Comparison of ENCODE assay signal across 1 cellular context in the genomic region with DNA sequence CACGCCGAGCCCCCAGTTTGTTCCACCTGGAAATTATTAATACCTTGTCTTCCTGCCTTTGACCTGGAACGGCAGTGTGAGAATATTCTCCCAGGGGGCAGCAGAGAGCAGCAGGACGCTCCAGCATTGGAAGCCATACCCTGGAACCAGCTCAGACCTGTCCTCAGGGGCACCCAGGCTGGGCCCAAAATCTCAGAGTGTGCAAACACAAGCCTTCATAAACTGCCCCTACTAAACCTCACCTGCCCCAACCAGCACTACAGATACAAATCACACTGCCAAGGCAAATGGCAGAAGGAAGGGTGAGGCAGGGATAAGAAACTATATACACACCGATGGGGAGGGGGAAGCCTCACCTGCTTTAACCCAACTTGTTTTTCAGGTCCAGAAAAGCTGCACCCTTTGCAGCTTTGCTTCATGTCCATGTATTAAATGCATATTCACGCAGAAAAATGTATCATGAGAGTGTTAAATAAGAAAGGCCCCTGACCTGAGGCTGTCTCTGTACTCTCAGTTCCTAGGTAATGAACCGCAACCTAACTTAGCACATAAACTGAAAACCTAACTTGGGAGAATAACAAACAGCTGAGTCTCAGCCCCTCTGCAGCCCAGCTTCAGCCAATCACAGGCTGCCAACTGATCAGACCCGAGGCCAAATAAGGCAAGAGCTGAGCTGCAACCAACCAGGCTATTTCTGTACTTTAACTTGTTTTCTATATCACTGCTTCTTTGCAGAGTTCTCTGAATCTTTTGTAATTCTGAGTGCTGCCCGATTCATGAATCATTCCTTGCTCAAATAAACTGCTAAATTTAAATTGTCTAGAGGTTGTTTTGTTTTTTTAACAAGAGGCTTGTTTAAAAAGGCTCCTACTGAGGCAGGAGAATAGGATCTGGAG.
TF ChIP-seq lines count a peak whose summit lies in the region.

No MANE protein-coding gene starts in this region.

TF ChIP-seq in HepG2, 621 proteins besides CTCF, POLR2A, EP300 and RAD21 (continued from another document and continues in another):
- TF ChIP-seq SOX5 (CRISPR knock-in tag; IDR thresholded peaks at IDR 0.05; ENCODE audit: borderline replicate concordance) = peak; percentile 36
- TF ChIP-seq UBTF (CRISPR knock-in tag; IDR thresholded peaks at IDR 0.05) = peak; percentile 71; the same call in 1 of the 2 replicates
- TF ChIP-seq ZFP91 (CRISPR knock-in tag; IDR thresholded peaks at IDR 0.05; ENCODE audit: borderline replicate concordance) = peak; percentile 51; the same call in 1 of the 2 replicates
- peak; percentile 95 for TF ChIP-seq CBX1 (IDR thresholded peaks at IDR 0.05; ENCODE audit: low read depth)
- TF ChIP-seq TEAD2 (CRISPR knock-in tag; IDR thresholded peaks at IDR 0.05) = 0 out of 2 replicates have a peak, but pooled peaks have one; percentile 7
- 0 out of 2 replicates have a peak, but pooled peaks have one; percentile 75 for TF ChIP-seq GTF2F1 (IDR thresholded peaks at IDR 0.05; ENCODE audit: low read length)
- TF ChIP-seq PAF1 (CRISPR knock-in tag; IDR thresholded peaks at IDR 0.05) = 0 out of 2 replicates have a peak, but pooled peaks have one; percentile 55
- TF ChIP-seq ZMYM3 (CRISPR knock-in tag; IDR thresholded peaks at IDR 0.05) = peak; percentile 87; the same call in 1 of the 2 replicates
- TF ChIP-seq EED (CRISPR knock-in tag; IDR thresholded peaks at IDR 0.05) = no peak
- no peak for TF ChIP-seq IKZF1 (IDR thresholded peaks at IDR 0.05)
- peak; percentile 73 for TF ChIP-seq FOSL2 (CRISPR knock-in tag; IDR thresholded peaks at IDR 0.05)
- 0 out of 2 replicates have a peak, but pooled peaks have one; percentile 49 for TF ChIP-seq HMGA1 (CRISPR knock-in tag; conservative IDR thresholded peaks at IDR 0.05)
- peak; percentile 89 for TF ChIP-seq ZFP36L1 (CRISPR knock-in tag; IDR thresholded peaks at IDR 0.05)
- TF ChIP-seq MYPOP (CRISPR knock-in tag; IDR thresholded peaks at IDR 0.05) = peak; percentile 85
- TF ChIP-seq HDAC1 (CRISPR knock-in tag; IDR thresholded peaks at IDR 0.05) = peak; percentile 76
- TF ChIP-seq SAP130 (CRISPR knock-in tag; IDR thresholded peaks at IDR 0.05; ENCODE audit: low read depth) = peak; percentile 67
- TF ChIP-seq ZNF605 (CRISPR knock-in tag; IDR thresholded peaks at IDR 0.05) = peak; percentile 79
- TF ChIP-seq RFX1 (IDR thresholded peaks at IDR 0.05) = no peak
- TF ChIP-seq ZNF883 (CRISPR knock-in tag; IDR thresholded peaks at IDR 0.05; ENCODE audit: not compliant biosample characterization) = peak; percentile 91
- TF ChIP-seq MED1 (CRISPR knock-in tag; IDR thresholded peaks at IDR 0.05) = peak; percentile 65; the same call in 1 of the 2 replicates
- peak; percentile 77 for TF ChIP-seq TEAD3 (CRISPR knock-in tag; optimal IDR thresholded peaks at IDR 0.05; ENCODE audit: borderline replicate concordance)
- peak; percentile 76; the same call in 1 of the 2 replicates for TF ChIP-seq ZNF563 (CRISPR knock-in tag; IDR thresholded peaks at IDR 0.05)
- peak; percentile 7; the same call in 1 of the 2 replicates for TF ChIP-seq RCOR2 (CRISPR knock-in tag; IDR thresholded peaks at IDR 0.05)
- peak; percentile 48; the same call in 1 of the 2 replicates for TF ChIP-seq SMYD3 (CRISPR knock-in tag; IDR thresholded peaks at IDR 0.05)
- TF ChIP-seq ZNF136 (CRISPR knock-in tag; IDR thresholded peaks at IDR 0.05; ENCODE audit: low read depth) = 0 out of 2 replicates have a peak, but pooled peaks have one; percentile 61
- peak; percentile 86; the same call in 1 of the 2 replicates for TF ChIP-seq KLF13 (CRISPR knock-in tag; IDR thresholded peaks at IDR 0.05)
- TF ChIP-seq ZZZ3 (CRISPR knock-in tag; IDR thresholded peaks at IDR 0.05; ENCODE audit: borderline replicate concordance) = peak; percentile 27; the same call in 1 of the 2 replicates
- peak; percentile 90 for TF ChIP-seq SALL1 (CRISPR knock-in tag; IDR thresholded peaks at IDR 0.05)
- TF ChIP-seq NAIF1 (CRISPR knock-in tag; IDR thresholded peaks at IDR 0.05; ENCODE audit: borderline replicate concordance) = 0 out of 2 replicates have a peak, but pooled peaks have one; percentile 6
- TF ChIP-seq NFKB2 (CRISPR knock-in tag; IDR thresholded peaks at IDR 0.05; ENCODE audit: borderline replicate concordance) = peak; percentile 91; the same call in 1 of the 2 replicates
- no peak for TF ChIP-seq ZNF484 (CRISPR knock-in tag; IDR thresholded peaks at IDR 0.05; ENCODE audit: borderline replicate concordance, low read depth)
- TF ChIP-seq, protein P1, sequence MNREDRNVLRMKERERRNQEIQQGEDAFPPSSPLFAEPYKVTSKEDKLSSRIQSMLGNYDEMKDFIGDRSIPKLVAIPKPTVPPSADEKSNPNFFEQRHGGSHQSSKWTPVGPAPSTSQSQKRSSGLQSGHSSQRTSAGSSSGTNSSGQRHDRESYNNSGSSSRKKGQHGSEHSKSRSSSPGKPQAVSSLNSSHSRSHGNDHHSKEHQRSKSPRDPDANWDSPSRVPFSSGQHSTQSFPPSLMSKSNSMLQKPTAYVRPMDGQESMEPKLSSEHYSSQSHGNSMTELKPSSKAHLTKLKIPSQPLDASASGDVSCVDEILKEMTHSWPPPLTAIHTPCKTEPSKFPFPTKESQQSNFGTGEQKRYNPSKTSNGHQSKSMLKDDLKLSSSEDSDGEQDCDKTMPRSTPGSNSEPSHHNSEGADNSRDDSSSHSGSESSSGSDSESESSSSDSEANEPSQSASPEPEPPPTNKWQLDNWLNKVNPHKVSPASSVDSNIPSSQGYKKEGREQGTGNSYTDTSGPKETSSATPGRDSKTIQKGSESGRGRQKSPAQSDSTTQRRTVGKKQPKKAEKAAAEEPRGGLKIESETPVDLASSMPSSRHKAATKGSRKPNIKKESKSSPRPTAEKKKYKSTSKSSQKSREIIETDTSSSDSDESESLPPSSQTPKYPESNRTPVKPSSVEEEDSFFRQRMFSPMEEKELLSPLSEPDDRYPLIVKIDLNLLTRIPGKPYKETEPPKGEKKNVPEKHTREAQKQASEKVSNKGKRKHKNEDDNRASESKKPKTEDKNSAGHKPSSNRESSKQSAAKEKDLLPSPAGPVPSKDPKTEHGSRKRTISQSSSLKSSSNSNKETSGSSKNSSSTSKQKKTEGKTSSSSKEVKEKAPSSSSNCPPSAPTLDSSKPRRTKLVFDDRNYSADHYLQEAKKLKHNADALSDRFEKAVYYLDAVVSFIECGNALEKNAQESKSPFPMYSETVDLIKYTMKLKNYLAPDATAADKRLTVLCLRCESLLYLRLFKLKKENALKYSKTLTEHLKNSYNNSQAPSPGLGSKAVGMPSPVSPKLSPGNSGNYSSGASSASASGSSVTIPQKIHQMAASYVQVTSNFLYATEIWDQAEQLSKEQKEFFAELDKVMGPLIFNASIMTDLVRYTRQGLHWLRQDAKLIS (CRISPR knock-in tag; IDR thresholded peaks at IDR 0.05) = peak; percentile 38; the same call in 1 of the 2 replicates
- no peak for TF ChIP-seq ZNF121 (CRISPR knock-in tag; IDR thresholded peaks at IDR 0.05)
- TF ChIP-seq, protein P2, sequence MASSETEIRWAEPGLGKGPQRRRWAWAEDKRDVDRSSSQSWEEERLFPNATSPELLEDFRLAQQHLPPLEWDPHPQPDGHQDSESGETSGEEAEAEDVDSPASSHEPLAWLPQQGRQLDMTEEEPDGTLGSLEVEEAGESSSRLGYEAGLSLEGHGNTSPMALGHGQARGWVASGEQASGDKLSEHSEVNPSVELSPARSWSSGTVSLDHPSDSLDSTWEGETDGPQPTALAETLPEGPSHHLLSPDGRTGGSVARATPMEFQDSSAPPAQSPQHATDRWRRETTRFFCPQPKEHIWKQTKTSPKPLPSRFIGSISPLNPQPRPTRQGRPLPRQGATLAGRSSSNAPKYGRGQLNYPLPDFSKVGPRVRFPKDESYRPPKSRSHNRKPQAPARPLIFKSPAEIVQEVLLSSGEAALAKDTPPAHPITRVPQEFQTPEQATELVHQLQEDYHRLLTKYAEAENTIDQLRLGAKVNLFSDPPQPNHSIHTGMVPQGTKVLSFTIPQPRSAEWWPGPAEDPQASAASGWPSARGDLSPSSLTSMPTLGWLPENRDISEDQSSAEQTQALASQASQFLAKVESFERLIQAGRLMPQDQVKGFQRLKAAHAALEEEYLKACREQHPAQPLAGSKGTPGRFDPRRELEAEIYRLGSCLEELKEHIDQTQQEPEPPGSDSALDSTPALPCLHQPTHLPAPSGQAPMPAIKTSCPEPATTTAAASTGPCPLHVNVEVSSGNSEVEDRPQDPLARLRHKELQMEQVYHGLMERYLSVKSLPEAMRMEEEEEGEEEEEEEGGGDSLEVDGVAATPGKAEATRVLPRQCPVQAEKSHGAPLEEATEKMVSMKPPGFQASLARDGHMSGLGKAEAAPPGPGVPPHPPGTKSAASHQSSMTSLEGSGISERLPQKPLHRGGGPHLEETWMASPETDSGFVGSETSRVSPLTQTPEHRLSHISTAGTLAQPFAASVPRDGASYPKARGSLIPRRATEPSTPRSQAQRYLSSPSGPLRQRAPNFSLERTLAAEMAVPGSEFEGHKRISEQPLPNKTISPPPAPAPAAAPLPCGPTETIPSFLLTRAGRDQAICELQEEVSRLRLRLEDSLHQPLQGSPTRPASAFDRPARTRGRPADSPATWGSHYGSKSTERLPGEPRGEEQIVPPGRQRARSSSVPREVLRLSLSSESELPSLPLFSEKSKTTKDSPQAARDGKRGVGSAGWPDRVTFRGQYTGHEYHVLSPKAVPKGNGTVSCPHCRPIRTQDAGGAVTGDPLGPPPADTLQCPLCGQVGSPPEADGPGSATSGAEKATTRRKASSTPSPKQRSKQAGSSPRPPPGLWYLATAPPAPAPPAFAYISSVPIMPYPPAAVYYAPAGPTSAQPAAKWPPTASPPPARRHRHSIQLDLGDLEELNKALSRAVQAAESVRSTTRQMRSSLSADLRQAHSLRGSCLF (CRISPR knock-in tag; IDR thresholded peaks at IDR 0.05; ENCODE audit: borderline replicate concordance) = no peak; the same call in 1 of the 2 replicates
- peak; percentile 100 for TF ChIP-seq SRF (IDR thresholded peaks at IDR 0.05; ENCODE audit: low read depth, low read length)
- TF ChIP-seq ZNF331 (CRISPR knock-in tag; IDR thresholded peaks at IDR 0.05) = peak; percentile 90
- TF ChIP-seq, protein P3, sequence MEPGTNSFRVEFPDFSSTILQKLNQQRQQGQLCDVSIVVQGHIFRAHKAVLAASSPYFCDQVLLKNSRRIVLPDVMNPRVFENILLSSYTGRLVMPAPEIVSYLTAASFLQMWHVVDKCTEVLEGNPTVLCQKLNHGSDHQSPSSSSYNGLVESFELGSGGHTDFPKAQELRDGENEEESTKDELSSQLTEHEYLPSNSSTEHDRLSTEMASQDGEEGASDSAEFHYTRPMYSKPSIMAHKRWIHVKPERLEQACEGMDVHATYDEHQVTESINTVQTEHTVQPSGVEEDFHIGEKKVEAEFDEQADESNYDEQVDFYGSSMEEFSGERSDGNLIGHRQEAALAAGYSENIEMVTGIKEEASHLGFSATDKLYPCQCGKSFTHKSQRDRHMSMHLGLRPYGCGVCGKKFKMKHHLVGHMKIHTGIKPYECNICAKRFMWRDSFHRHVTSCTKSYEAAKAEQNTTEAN (CRISPR knock-in tag; conservative IDR thresholded peaks at IDR 0.05) = peak; percentile 86; the same call in 1 of the 2 replicates
- TF ChIP-seq ZNF432 (CRISPR knock-in tag; IDR thresholded peaks at IDR 0.05; ENCODE audit: borderline replicate concordance) = no peak
- peak; percentile 98 for TF ChIP-seq ZNF713 (CRISPR knock-in tag; IDR thresholded peaks at IDR 0.05)
- TF ChIP-seq NFRKB (IDR thresholded peaks at IDR 0.05) = no peak
- TF ChIP-seq GATAD2A (CRISPR knock-in tag; IDR thresholded peaks at IDR 0.05) = peak; percentile 76
- no peak; the same call in 1 of the 2 replicates for TF ChIP-seq ELF4 (CRISPR knock-in tag; IDR thresholded peaks at IDR 0.05; ENCODE audit: borderline replicate concordance)
- TF ChIP-seq, protein P4, sequence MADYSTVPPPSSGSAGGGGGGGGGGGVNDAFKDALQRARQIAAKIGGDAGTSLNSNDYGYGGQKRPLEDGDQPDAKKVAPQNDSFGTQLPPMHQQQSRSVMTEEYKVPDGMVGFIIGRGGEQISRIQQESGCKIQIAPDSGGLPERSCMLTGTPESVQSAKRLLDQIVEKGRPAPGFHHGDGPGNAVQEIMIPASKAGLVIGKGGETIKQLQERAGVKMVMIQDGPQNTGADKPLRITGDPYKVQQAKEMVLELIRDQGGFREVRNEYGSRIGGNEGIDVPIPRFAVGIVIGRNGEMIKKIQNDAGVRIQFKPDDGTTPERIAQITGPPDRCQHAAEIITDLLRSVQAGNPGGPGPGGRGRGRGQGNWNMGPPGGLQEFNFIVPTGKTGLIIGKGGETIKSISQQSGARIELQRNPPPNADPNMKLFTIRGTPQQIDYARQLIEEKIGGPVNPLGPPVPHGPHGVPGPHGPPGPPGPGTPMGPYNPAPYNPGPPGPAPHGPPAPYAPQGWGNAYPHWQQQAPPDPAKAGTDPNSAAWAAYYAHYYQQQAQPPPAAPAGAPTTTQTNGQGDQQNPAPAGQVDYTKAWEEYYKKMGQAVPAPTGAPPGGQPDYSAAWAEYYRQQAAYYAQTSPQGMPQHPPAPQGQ (CRISPR knock-in tag; IDR thresholded peaks at IDR 0.05; ENCODE audit: borderline replicate concordance) = peak; percentile 74; the same call in 1 of the 2 replicates
